In the genomic region with DNA sequence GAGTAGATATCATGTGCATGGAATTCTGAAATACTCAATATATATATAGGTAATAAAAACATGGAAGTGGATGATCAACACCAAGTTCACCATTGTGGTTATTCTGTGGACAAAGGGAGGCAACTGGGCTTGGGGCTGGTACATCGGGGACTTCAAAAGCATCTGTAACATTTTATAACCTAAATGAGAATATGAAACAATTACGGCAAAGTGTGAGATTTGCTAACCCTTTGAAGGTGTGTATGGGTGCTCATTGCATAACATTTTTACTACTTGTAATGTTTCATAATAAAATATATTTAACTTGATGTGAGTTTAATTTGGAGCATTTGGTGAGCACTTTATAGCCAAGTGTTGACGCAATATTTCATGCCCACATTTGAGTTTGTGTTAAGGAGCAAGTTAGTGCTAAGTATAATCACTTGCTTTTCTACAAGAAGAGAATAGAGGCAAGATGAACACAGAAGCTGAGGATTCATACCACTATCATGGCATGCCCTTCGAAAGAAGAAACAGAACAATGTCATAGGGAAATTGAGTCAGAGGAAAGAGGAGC, we compare ENCODE assay signal across 27 cellular contexts.
DNase-seq lines count a peak whose midpoint lies in the region; ATAC-seq and TF ChIP-seq lines count a peak whose summit lies in the region.
"Had no signal": no experiment of that assay in that cellular context is flagged by ENCODE, and none has a peak within 500 bp of the region (broad histone marks: within the 10 kb centered on the region; RNA-seq: fewer than 3 reads in every experiment).

No MANE protein-coding gene starts in this region.

- H3K4me3 ChIP-seq in AG09309 (ENCODE audit: control insufficient read depth, low read depth, low read length), result no peak overlapping the region
- H3K4me3 ChIP-seq in left lung, result no peak overlapping the region
- H3K4me3 ChIP-seq: PC-9, SJSA1 had no signal

- peaks cover 2% of the 10 kb centered on the region for H3K36me3 Mint-ChIP-seq in T-helper 17 cell (ENCODE audit: low read depth)

- peak overlapping the region; percentile 8 for H3K27ac Mint-ChIP-seq in T-helper 17 cell
- H3K27ac Mint-ChIP-seq: CD4-positive, alpha-beta memory T cell had no signal

- intact Hi-C loops in left lung (cut with DNase I), result no loop called here

- no peaks in the 10 kb centered on the region for H3K27me3 ChIP-seq in left lung
- H3K27me3 ChIP-seq: SJSA1 had no signal

- H3K36me3 ChIP-seq in left lung, result peaks cover 0 to 7% of the 10 kb centered on the region in 2 donors

- H3K4me1 ChIP-seq in left lung, result no peaks in the 10 kb centered on the region
- H3K4me1 ChIP-seq: SJSA1 had no signal

- H3K27me3 Mint-ChIP-seq in T-helper 17 cell, result no peaks in the 10 kb centered on the region

- ATAC-seq in T-helper 17 cell, result no peak
- ATAC-seq in left lung, result peak; percentile 73
- ATAC-seq: HCT116, HepG2 had no signal

- H3K4me3 Mint-ChIP-seq in T-helper 17 cell, result no peak overlapping the region
- H3K4me3 Mint-ChIP-seq: CD4-positive, alpha-beta memory T cell had no signal

- no peak overlapping the region for H3K27ac ChIP-seq in left lung
- H3K27ac ChIP-seq: SJSA1 had no signal

- TF ChIP-seq CTCF in AG09309 (IDR thresholded peaks at IDR 0.05; ENCODE audit: control insufficient read depth, insufficient read depth, low read depth, low read length, missing control alignments) (no peak), left lung (IDR thresholded peaks at IDR 0.05) (no peak)

- DNase-seq in AG09309 (ENCODE audit: low read depth) (peak; percentile 8), T-helper 17 cell (no peak), left lung (no peak), superior temporal gyrus (ENCODE audit: extremely low spot score) (peak; percentile 36), NCI-H69 (lab: John Stamatoyannopoulos, UW) (no peak), NCI-H2081 (lab: John Stamatoyannopoulos, UW) (no peak), NOMO-1 treated with DMSO at 0.1 percent for 48 hours (lab: John Stamatoyannopoulos, UW; ENCODE audit: unreplicated experiment) (no peak), NCI-H2227 treated with DMSO at 0.1 percent for 48 hours (lab: John Stamatoyannopoulos, UW) (no peak)
- DNase-seq: 8988T; C1 segment of cervical spinal cord; CD4-positive, alpha-beta memory T cell; COR-L47; DMS53; Karpas-422; NCI-H1092; NCI-H1417 treated with DMSO at 0.1 percent for 48 hours; NCI-H1694 treated with DMSO at 0.1 percent for 48 hours; NCI-H2081 treated with DMSO at 0.1 percent for 48 hours; NCI-H2171; NCI-H345; NCI-H510A treated with DMSO at 0.1 percent for 48 hours; NCI-H774; PC-9; Right ventricle myocardium superior had no signal

- H3K4me1 Mint-ChIP-seq in T-helper 17 cell, result no peaks in the 10 kb centered on the region
- H3K4me1 Mint-ChIP-seq: CD4-positive, alpha-beta memory T cell had no signal

- H3K9me3 ChIP-seq in T-helper 17 cell (ENCODE audit: control insufficient read depth, low read length, poor library complexity, severe bottlenecking) (no peaks in the 10 kb centered on the region), left lung (peaks cover 0 to 3% of the 10 kb centered on the region in 2 donors)
- H3K9me3 ChIP-seq: SJSA1 had no signal

Comparison
In these comparisons a context has a peak if more than half of its experiments do, and no peak if none do; other contexts are left out.
1. DNase-seq: peak in AG09309 (single experiment) and superior temporal gyrus (single experiment); none in T-helper 17 cell (0 of 3), left lung (0 of 2), NCI-H69 (single experiment), NCI-H2081 (0 of 2), NOMO-1 treated with DMSO at 0.1 percent for 48 hours (single experiment) and NCI-H2227 treated with DMSO at 0.1 percent for 48 hours (single experiment).